1 cellular context compared by ENCODE assay signal in the genomic region with DNA sequence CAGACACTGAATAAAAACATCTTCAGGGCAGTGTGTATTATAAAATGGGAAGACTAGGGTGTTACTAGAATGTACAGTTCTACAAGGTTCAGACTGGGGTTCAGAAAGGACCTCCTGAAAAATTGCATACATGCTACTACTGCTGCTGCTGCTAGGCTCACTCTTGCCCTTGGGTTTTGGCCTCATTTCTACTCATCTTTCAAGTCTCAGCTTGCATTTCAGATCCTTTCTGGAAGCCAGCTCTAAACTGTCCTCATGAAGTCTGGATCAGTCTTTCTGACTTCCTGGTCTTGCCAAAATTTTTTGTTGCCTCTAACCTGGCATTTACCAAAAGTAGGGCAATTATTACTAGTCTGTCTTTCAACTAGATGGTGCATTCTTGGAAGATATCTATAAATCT.
TF ChIP-seq lines count a peak whose summit lies in the region.

No MANE protein-coding gene starts in this region.

TF ChIP-seq in SK-N-SH, 30 proteins besides CTCF, POLR2A, EP300 and RAD21 (continued from another document):
- TF ChIP-seq MEF2A (IDR thresholded peaks at IDR 0.05; ENCODE audit: borderline replicate concordance, low read depth) = no peak
- TF ChIP-seq SMC3 (IDR thresholded peaks at IDR 0.05; ENCODE audit: low read depth, low read length) = no peak
- no peak for TF ChIP-seq USF1 (IDR thresholded peaks at IDR 0.05; ENCODE audit: borderline replicate concordance, low read depth)
- no peak for TF ChIP-seq ZBTB33 (IDR thresholded peaks at IDR 0.05; ENCODE audit: borderline replicate concordance, low read depth)
- TF ChIP-seq POLR2AphosphoS5 (IDR thresholded peaks at IDR 0.05; ENCODE audit: low read depth, low read length) = no peak
- TF ChIP-seq REST (IDR thresholded peaks at IDR 0.05; ENCODE audit: low read depth, low read length) = no peak
- TF ChIP-seq, protein P1, sequence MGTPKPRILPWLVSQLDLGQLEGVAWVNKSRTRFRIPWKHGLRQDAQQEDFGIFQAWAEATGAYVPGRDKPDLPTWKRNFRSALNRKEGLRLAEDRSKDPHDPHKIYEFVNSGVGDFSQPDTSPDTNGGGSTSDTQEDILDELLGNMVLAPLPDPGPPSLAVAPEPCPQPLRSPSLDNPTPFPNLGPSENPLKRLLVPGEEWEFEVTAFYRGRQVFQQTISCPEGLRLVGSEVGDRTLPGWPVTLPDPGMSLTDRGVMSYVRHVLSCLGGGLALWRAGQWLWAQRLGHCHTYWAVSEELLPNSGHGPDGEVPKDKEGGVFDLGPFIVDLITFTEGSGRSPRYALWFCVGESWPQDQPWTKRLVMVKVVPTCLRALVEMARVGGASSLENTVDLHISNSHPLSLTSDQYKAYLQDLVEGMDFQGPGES (IDR thresholded peaks at IDR 0.05; ENCODE audit: low read depth, low read length) = no peak
- no peak for TF ChIP-seq TCF12 (IDR thresholded peaks at IDR 0.05)
- no peak for TF ChIP-seq MXI1 (IDR thresholded peaks at IDR 0.05; ENCODE audit: low read depth, low read length)
- TF ChIP-seq JUND (IDR thresholded peaks at IDR 0.05) = no peak
- TF ChIP-seq PBX3 (IDR thresholded peaks at IDR 0.05) = no peak
- no peak for TF ChIP-seq GATA2 (CRISPR knock-in tag; IDR thresholded peaks at IDR 0.05)
- no peak for TF ChIP-seq ELF1 (IDR thresholded peaks at IDR 0.05)
- TF ChIP-seq NRF1 (IDR thresholded peaks at IDR 0.05; ENCODE audit: low read depth, low read length) = no peak
- TF ChIP-seq YY1 (IDR thresholded peaks at IDR 0.05; ENCODE audit: low read depth) = no peak
- TF ChIP-seq EZH2phosphoT487 (IDR thresholded peaks at IDR 0.05; ENCODE audit: borderline replicate concordance, low read depth) = no peak
- TF ChIP-seq TEAD4 (IDR thresholded peaks at IDR 0.05; ENCODE audit: borderline replicate concordance, insufficient read depth) = no peak
- no peak for TF ChIP-seq RXRA (IDR thresholded peaks at IDR 0.05; ENCODE audit: borderline replicate concordance, low read depth)
- no peak for TF ChIP-seq TAF1 (IDR thresholded peaks at IDR 0.05; ENCODE audit: borderline replicate concordance, low read depth, low read length)
TF ChIP-seq in SK-N-SH: peak in this region for 0.
